ENCODE assay signal across 14 cellular contexts in the genomic region with DNA sequence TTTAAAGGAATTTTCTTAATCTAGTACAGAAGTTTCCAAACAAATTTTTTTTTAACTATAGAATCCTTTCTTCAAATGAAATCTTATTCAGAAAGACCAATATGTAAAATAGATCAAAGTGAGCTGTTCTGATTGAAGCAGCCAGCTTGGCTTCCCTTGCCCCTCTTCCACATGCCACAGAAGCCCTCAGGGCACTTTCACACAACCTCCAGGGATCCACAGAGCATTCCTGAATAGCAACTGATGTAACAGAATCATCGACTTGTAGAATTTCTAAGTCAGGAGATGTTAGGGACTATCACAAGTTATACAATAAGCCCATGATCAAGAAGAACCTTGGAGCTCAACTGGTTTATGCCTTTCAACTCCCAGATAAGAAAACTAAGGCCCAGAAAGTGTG.
"Had no signal": no experiment of that assay in that cellular context is flagged by ENCODE, and none has a peak within 500 bp of the region (broad histone marks: within the 10 kb centered on the region; RNA-seq: fewer than 3 reads in every experiment).

No MANE protein-coding gene starts in this region.

- H3K36me3 Mint-ChIP-seq: naive thymus-derived CD8-positive, alpha-beta T cell had no signal

- H3K4me3 ChIP-seq: gastroesophageal sphincter, mucosa of descending colon, smooth muscle cell had no signal

- H3K27ac ChIP-seq: gastroesophageal sphincter had no signal

- H3K27me3 Mint-ChIP-seq: naive thymus-derived CD8-positive, alpha-beta T cell; type B pancreatic cell had no signal

- H3K27me3 ChIP-seq: gastroesophageal sphincter had no signal

- H3K36me3 ChIP-seq: gastroesophageal sphincter had no signal

- H3K4me1 ChIP-seq: gastroesophageal sphincter had no signal

- H3K9me3 Mint-ChIP-seq: type B pancreatic cell had no signal

- H3K9me3 ChIP-seq: gastroesophageal sphincter, mucosa of descending colon had no signal

- ATAC-seq: esophagus mucosa; gastroesophageal sphincter; mucosa of descending colon; naive thymus-derived CD8-positive, alpha-beta T cell; right cardiac atrium had no signal

- FAIRE-seq: endometrium, urothelium cell line had no signal

- DNase-seq: effector memory CD4-positive, alpha-beta T cell; kidney glomerular epithelial cell; mucosa of descending colon; naive thymus-derived CD8-positive, alpha-beta T cell; posterior cingulate gyrus; right cardiac atrium; stimulated activated CD4-positive, alpha-beta T cell treated with anti-CD3 and anti-CD28 coated beads, Interleukin-2, amount 100 ng/mL, for 48 hours; stimulated activated naive CD4-positive, alpha-beta T cell treated with Interleukin-2 at 50 U/mL for 16 hours had no signal

- H3K27ac Mint-ChIP-seq: naive thymus-derived CD8-positive, alpha-beta T cell; type B pancreatic cell had no signal

- H3K4me1 Mint-ChIP-seq: naive thymus-derived CD8-positive, alpha-beta T cell had no signal

- H3K4me3 Mint-ChIP-seq: naive thymus-derived CD8-positive, alpha-beta T cell; type B pancreatic cell had no signal
